In the genomic region with DNA sequence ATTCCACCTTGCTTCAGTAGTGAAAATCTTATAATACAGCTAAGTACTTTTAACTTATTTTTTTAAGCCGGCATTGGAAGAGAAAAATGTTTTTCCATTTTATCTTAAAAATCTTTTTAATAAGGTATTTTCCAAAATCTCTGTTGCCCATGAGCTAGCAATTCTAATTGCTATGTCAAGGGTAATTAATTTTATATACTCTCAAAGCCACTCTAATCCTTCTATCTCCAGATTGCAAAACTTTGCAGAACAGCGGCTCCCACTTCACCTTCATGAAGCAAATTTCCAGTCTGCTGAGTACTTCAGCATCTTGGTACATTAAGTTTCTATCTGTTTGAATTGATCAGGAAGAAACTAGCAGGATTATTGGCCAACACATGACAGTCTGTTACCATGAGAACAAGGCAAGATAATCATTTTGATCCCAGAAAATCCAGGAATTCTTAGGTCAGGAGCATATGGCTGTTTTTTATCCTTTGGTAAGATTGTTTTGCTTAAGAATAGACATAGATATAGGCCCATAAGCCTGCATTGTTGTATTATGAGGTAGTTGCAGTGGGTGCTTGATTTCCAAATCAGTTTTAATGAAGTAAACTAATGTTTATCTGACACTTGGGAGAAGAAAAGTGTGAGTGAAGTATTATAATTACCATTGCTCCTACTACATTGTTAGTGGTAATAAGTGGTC, we compare ENCODE assay signal across 10 cellular contexts. TPM values are rescaled to one million over a fixed set of nuclear protein-coding genes. Genes with fewer than 3 reads are reported as not detected.
DNase-seq lines count a peak whose midpoint lies in the region; ATAC-seq and TF ChIP-seq lines count a peak whose summit lies in the region.
"Had no signal": no experiment of that assay in that cellular context is flagged by ENCODE, and none has a peak within 500 bp of the region (broad histone marks: within the 10 kb centered on the region; RNA-seq: fewer than 3 reads in every experiment).

No MANE protein-coding gene starts in this region.

- H3K4me1 Mint-ChIP-seq in H9: peaks cover 26 to 57% of the 10 kb centered on the region in 2 experiments

- H3K27me3 ChIP-seq in H9 (ENCODE audit: insufficient read depth, low read length) (no peaks in the 10 kb centered on the region; the same call in 1 of the 2 replicates), ascending aorta (no peaks in the 10 kb centered on the region)
- H3K27me3 ChIP-seq: MG63 had no signal

- H3K4me1 ChIP-seq in H9 (ENCODE audit: insufficient read depth, low read length) (no peaks in the 10 kb centered on the region), ascending aorta (peaks cover 13 to 19% of the 10 kb centered on the region in 2 donors), mesodermal cell (ENCODE audit: control insufficient read depth, insufficient read depth, low read length, poor library complexity, severe bottlenecking) (peaks cover 10% of the 10 kb centered on the region)

- no CpG with 5 or more reads among the region's 2 CpGs for WGBS in H9 (ENCODE audit: extremely low coverage, insufficient read length, low lambda C conversion rate)
- WGBS in mesodermal cell (ENCODE audit: insufficient coverage in 2 of 2), 2 experiments: 100% methylated on average over 1 of the region's 2 CpGs; no CpG with 5 or more reads in 1 of the 2 experiments

- H3K36me3 ChIP-seq in ascending aorta (peaks cover 0 to 26% of the 10 kb centered on the region in 2 donors), mesodermal cell (ENCODE audit: control insufficient read depth, insufficient read depth, low read length) (peaks cover 40% of the 10 kb centered on the region)

- peak overlapping the region; percentile 30 to 89 (median 76); a peak in 6 of 7 replicates for H3K27ac Mint-ChIP-seq in H9

- H3K4me3 ChIP-seq in AG09309 (ENCODE audit: control insufficient read depth, low read depth, low read length) (peak overlapping the region; percentile 21), ascending aorta (peak overlapping the region; percentile 12 to 23), mesodermal cell (ENCODE audit: extremely low read depth, insufficient read depth, low read length, poor library complexity, severe bottlenecking) (no peak overlapping the region)
- H3K4me3 ChIP-seq: MG63 had no signal

- H3K9me3 ChIP-seq in H9 (ENCODE audit: control insufficient read depth, low read depth, low read length) (no peaks in the 10 kb centered on the region), ascending aorta (no peaks in the 10 kb centered on the region), mesodermal cell (ENCODE audit: control insufficient read depth, low read length) (no peaks in the 10 kb centered on the region)
- H3K9me3 ChIP-seq: MG63 had no signal

- no peak overlapping the region for H3K18ac ChIP-seq in H9 (ENCODE audit: insufficient read length, low read depth, low read length)

- no peak overlapping the region for H4K8ac ChIP-seq in H9 (replicated peaks; ENCODE audit: insufficient read length, low read depth, low read length)

- no peak overlapping the region for H3K4me2 ChIP-seq in H9 (ENCODE audit: insufficient read depth, insufficient read length, low read length)

- H4K5ac ChIP-seq in H9 (ENCODE audit: insufficient read length, low read depth, low read length): no peak overlapping the region

- no peak overlapping the region for H2BK5ac ChIP-seq in H9 (ENCODE audit: insufficient read length, low read length)

- POLR2A ChIA-PET in RWPE1 (lab: Yijun Ruan, JAX; ENCODE audit: low non-redundant PET): no interaction called here

- no peak overlapping the region for H3K4ac ChIP-seq in H9 (ENCODE audit: low read depth, low read length)

- H4K91ac ChIP-seq in H9 (ENCODE audit: insufficient read length, low read depth, low read length): no peak overlapping the region

- no peaks in the 10 kb centered on the region for H3K79me1 ChIP-seq in H9 (ENCODE audit: insufficient read depth, low read depth, low read length, poor library complexity, severe bottlenecking)

- no peak overlapping the region for H2BK120ac ChIP-seq in H9 (ENCODE audit: low read depth, low read length, poor library complexity, severe bottlenecking)

- no peak overlapping the region for H2AFZ ChIP-seq in H9 (ENCODE audit: low read length)

- H3K23ac ChIP-seq in H9 (ENCODE audit: insufficient read length, low read depth, low read length): no peak overlapping the region

- H2BK15ac ChIP-seq in H9 (ENCODE audit: low read depth, low read length): no peak overlapping the region

- CTCF ChIA-PET in RWPE1 (lab: Yijun Ruan, JAX): interaction anchor here (0.6 kb wide), 1 partner anchor 56 kb away, joined by 3 read pairs; no protein-coding TSS in a partner anchor

- no peak for ATAC-seq in GM18870 (IDR thresholded peaks at IDR 0.05; ENCODE audit: unreplicated experiment)
- ATAC-seq: activated CD4-positive, CD25-positive, alpha-beta regulatory T cell treated with anti-CD3 and anti-CD28 coated beads, Interleukin-2, amount 50 U/mL, for 24 hours had no signal

- no peaks in the 10 kb centered on the region; the same call in 1 of the 2 replicates for H3K27me3 Mint-ChIP-seq in H9 (ENCODE audit: low read depth)

- H3K4me3 Mint-ChIP-seq in H9: no peak overlapping the region

- H2AK5ac ChIP-seq in H9 (ENCODE audit: insufficient read length, low read length): no peak overlapping the region

- no peak for TF ChIP-seq CTCF in AG09309 (IDR thresholded peaks at IDR 0.05; ENCODE audit: control insufficient read depth, insufficient read depth, low read depth, low read length, missing control alignments)
- no peak for TF ChIP-seq CTCF in H9 (conservative IDR thresholded peaks at IDR 0.05)
- no peak for TF ChIP-seq CTCF in ascending aorta (IDR thresholded peaks at IDR 0.05)
- TF ChIP-seq CTCF in RWPE1 (conservative IDR thresholded peaks at IDR 0.05; ENCODE audit: low read depth): no peak

- peak overlapping the region; percentile 83 for H3T11ph ChIP-seq in H9 (ENCODE audit: low read length)

- no peaks in the 10 kb centered on the region; the same call in 1 of the 2 replicates for H3K79me2 ChIP-seq in H9 (ENCODE audit: insufficient read depth, low read length)

- H3K36me3 Mint-ChIP-seq in H9 (ENCODE audit: insufficient read depth in 1 of 3, low read depth in 3 of 3): peaks cover 10 to 36% (median 20%) of the 10 kb centered on the region in 3 experiments

- H3K9ac ChIP-seq in H9 (ENCODE audit: extremely low read depth, insufficient read length, low read length): no peak overlapping the region

- peaks cover 5% of the 10 kb centered on the region for H3K23me2 ChIP-seq in H9 (ENCODE audit: insufficient read length, low read depth, low read length, poor library complexity, severe bottlenecking)

- H3K14ac ChIP-seq in H9 (ENCODE audit: insufficient read depth, low read length): no peak overlapping the region

- no peak overlapping the region for H3K27ac ChIP-seq in H9 (ENCODE audit: insufficient read length, low read depth, low read length)
- no peak overlapping the region for H3K27ac ChIP-seq in ascending aorta
- peak overlapping the region; percentile 81 for H3K27ac ChIP-seq in mesodermal cell (ENCODE audit: low read depth, low read length, severe bottlenecking)
- H3K27ac ChIP-seq in RWPE1: no peak overlapping the region

- H2BK12ac ChIP-seq in H9 (ENCODE audit: insufficient read length, low read depth, low read length): no peak overlapping the region

- no peaks in the 10 kb centered on the region for H3K9me3 Mint-ChIP-seq in H9

- intact Hi-C loops in ascending aorta (cut with DNase I): no loop called here

- DNase-seq in AG09309 (ENCODE audit: low read depth) (no peak), H9 (no peak), ascending aorta (ENCODE audit: low spot score in 2 of 2) (no peak), NCI-H146 (lab: John Stamatoyannopoulos, UW) (no peak), RWPE1 (ENCODE audit: low spot score) (no peak)
- no peak for DNase-seq in stimulated activated CD4-positive, alpha-beta T cell treated with anti-CD3 and anti-CD28 coated beads, Interleukin-2, amount 100 ng/mL, for 24 hours

- no peaks in the 10 kb centered on the region for H4K20me1 ChIP-seq in H9 (ENCODE audit: control insufficient read depth, insufficient read depth, insufficient read length)

- no peak overlapping the region for H2BK20ac ChIP-seq in H9 (ENCODE audit: low read depth, low read length, poor library complexity, severe bottlenecking)

- no peak overlapping the region for H3K56ac ChIP-seq in H9 (ENCODE audit: insufficient read length, low read depth, low read length)

RNA-seq across cellular contexts. Expression of a gene that starts 6.0 kb away (rescaled TPM):
- total RNA-seq in H9 (2021): 5.9 TPM in 2 replicates
- total RNA-seq in ascending aorta: 7.2 TPM
- polyA plus RNA-seq in mesodermal cell (2013, experiment 1 of 2): 19.5 TPM
- 16.9 TPM for polyA plus RNA-seq in mesodermal cell (2013, experiment 2 of 2)
